In genomic region chr14:66140213-66140918, GRCh38 we compare ENCODE assay signal across 9 cellular contexts.
A peak's percentile ranks its signal among the peaks of the same experiment; 100 is the strongest.
DNase-seq lines count a peak whose midpoint lies in the region; ATAC-seq and TF ChIP-seq lines count a peak whose summit lies in the region.
"Had no signal": no experiment of that assay in that cellular context is flagged by ENCODE, and none has a peak within 500 bp of the region (broad histone marks: within the 10 kb centered on the region; RNA-seq: fewer than 3 reads in every experiment).

No MANE protein-coding gene starts in this region.

- TF ChIP-seq POLR2A in suprapubic skin (IDR thresholded peaks at IDR 0.05): no peak

- ATAC-seq in GM18909 (IDR thresholded peaks at IDR 0.05; ENCODE audit: poor library complexity, unreplicated experiment) (peak; percentile 76), HG02759 (IDR thresholded peaks at IDR 0.05; ENCODE audit: unreplicated experiment) (peak; percentile 74), naive B cell (ENCODE audit: low read depth in 2 of 2) (peak; percentile 80 to 85), HG03439 (IDR thresholded peaks at IDR 0.05; ENCODE audit: unreplicated experiment) (no peak)

- H3K27me3 Mint-ChIP-seq in naive B cell: peaks cover 11 to 18% (median 13%) of the 10 kb centered on the region in 3 donors

- WGBS in suprapubic skin: 85% methylated on average over 6 of the region's 6 CpGs

- DNase-seq in Kasumi-1 (lab: John Stamatoyannopoulos, UW) (peak; percentile 76 to 83), naive B cell (peak; percentile 41), suprapubic skin (ENCODE audit: low spot score in 2 of 2) (no peak), right atrium auricular region (ENCODE audit: low spot score) (no peak)
- DNase-seq in stimulated activated CD4-positive, alpha-beta T cell treated with anti-CD3 and anti-CD28 coated beads, Interleukin-2, amount 100 ng/mL, for 48 hours: no peak

- H3K9me3 Mint-ChIP-seq in naive B cell: peaks cover 0 to 5% (median 0%) of the 10 kb centered on the region in 7 donors

- H3K27me3 ChIP-seq in suprapubic skin: no peaks in the 10 kb centered on the region
- H3K27me3 ChIP-seq in right atrium auricular region: no peaks in the 10 kb centered on the region

- TF ChIP-seq EP300 in suprapubic skin (IDR thresholded peaks at IDR 0.05): no peak

- no peaks in the 10 kb centered on the region for H3K4me1 ChIP-seq in suprapubic skin
- H3K4me1 ChIP-seq in right atrium auricular region: peaks cover 0 to 23% of the 10 kb centered on the region in 2 donors

- no peaks in the 10 kb centered on the region for H3K36me3 ChIP-seq in suprapubic skin
- no peaks in the 10 kb centered on the region for H3K36me3 ChIP-seq in right atrium auricular region

- no peak overlapping the region for H3K4me3 ChIP-seq in suprapubic skin
- no peak overlapping the region for H3K4me3 ChIP-seq in right atrium auricular region

- TF ChIP-seq CTCF in suprapubic skin (IDR thresholded peaks at IDR 0.05): no peak
- no peak for TF ChIP-seq CTCF in right atrium auricular region (IDR thresholded peaks at IDR 0.05)

- H3K27ac Mint-ChIP-seq in naive B cell: no peak overlapping the region
- H3K27ac Mint-ChIP-seq: brain had no signal

- H3K27ac ChIP-seq in suprapubic skin: no peak overlapping the region
- no peak overlapping the region for H3K27ac ChIP-seq in right atrium auricular region

- peaks cover 0 to 8% (median 5%) of the 10 kb centered on the region in 3 donors for H3K4me1 Mint-ChIP-seq in naive B cell

- no peak overlapping the region for H3K4me3 Mint-ChIP-seq in naive B cell
- H3K4me3 Mint-ChIP-seq: brain had no signal

- peaks cover 7 to 9% of the 10 kb centered on the region in 2 donors for H3K36me3 Mint-ChIP-seq in naive B cell
- H3K36me3 Mint-ChIP-seq: brain had no signal

- H3K9me3 ChIP-seq in suprapubic skin (no peaks in the 10 kb centered on the region), right atrium auricular region (no peaks in the 10 kb centered on the region)

Comparison
In these comparisons a context has a peak if more than half of its experiments do, and no peak if none do; other contexts are left out.
1. DNase-seq: peak in Kasumi-1 (2 of 2) and naive B cell (single experiment); none in suprapubic skin (0 of 2), right atrium auricular region (single experiment) and stimulated activated CD4-positive, alpha-beta T cell treated with anti-CD3 and anti-CD28 coated beads, Interleukin-2, amount 100 ng/mL, for 48 hours (0 of 2).